ENCODE assay signal across 8 cellular contexts in the genomic region with DNA sequence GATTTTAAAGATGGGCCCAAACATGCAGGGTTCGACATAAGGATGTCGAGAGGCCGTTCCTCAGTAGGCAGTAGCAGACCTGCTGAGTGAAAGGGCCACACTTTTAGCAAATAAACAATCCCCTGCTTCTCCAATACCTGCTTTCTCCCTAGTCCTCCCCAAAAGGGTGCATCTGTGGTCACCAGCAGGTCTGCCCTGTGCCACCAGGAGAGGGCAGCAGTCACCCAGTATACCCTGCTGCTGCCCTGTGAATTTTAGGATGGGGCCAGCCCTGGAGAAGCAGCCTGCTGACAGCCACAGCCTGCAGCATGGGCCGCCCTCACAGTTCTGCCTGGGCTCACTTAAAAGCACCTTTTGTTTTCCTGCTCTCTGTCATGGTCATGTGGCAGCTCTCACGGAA. TPM values are rescaled to one million over a fixed set of nuclear protein-coding genes. Genes with fewer than 3 reads are reported as not detected.
DNase-seq lines count a peak whose midpoint lies in the region; ATAC-seq and TF ChIP-seq lines count a peak whose summit lies in the region.
"Not testable (repeated sequence)": the region's sequence is repeated elsewhere in the genome, so short reads cannot be mapped to it uniquely, and the experiment has no call there.

No MANE protein-coding gene starts in this region.

- H3K9me3 Mint-ChIP-seq in naive B cell: not testable (repeated sequence)

- TF ChIP-seq CTCF in WERI-Rb-1 (IDR thresholded peaks at IDR 0.05; ENCODE audit: low read depth, low read length) (peak; percentile 46; the same call in 1 of the 2 replicates), foreskin fibroblast (IDR thresholded peaks at IDR 0.05; ENCODE audit: low read depth, low read length) (peak; percentile 55)

- H3K36me3 ChIP-seq in WERI-Rb-1: not testable (repeated sequence)

- peak overlapping the region in 1 of 6 donors; percentile 33 for H3K27ac Mint-ChIP-seq in naive B cell

- H3K36me3 Mint-ChIP-seq in naive B cell: not testable (repeated sequence)

- not testable (repeated sequence) for H3K4me1 Mint-ChIP-seq in naive B cell

- DNase-seq in COR-L47 (lab: John Stamatoyannopoulos, UW): peak; percentile 43
- DNase-seq in HK-2 (ENCODE audit: unreplicated experiment): peak; percentile 43
- peak; percentile 18 for DNase-seq in NCI-H526 treated with DMSO at 0.1 percent for 48 hours (lab: John Stamatoyannopoulos, UW)
- peak; percentile 63 for DNase-seq in WERI-Rb-1
- DNase-seq in anterior cingulate cortex (lab: John Stamatoyannopoulos, UW): peak in 32 of 58 donors; percentile 3 to 48 (median 14)
- DNase-seq in foreskin fibroblast: peak; percentile 56 to 82
- peak; percentile 31 for DNase-seq in naive B cell
- DNase-seq in stimulated activated naive CD8-positive, alpha-beta T cell treated with anti-CD3 and anti-CD28 coated beads, Interleukin-15, Interleukin-2, amounts not matched to agents 100 U/mL and 50 U/mL, for 24 hours: peak; percentile 55

- H3K27me3 ChIP-seq in WERI-Rb-1 (ENCODE audit: insufficient read depth, low read depth, severe bottlenecking): not testable (repeated sequence)

- H3K27me3 Mint-ChIP-seq in naive B cell: not testable (repeated sequence)

- H3K4me3 ChIP-seq in WERI-Rb-1 (ENCODE audit: low read depth, low read length); foreskin fibroblast (ENCODE audit: low read depth in 1 of 2, low read length in 2 of 2): not testable (repeated sequence)

- H3K4me3 Mint-ChIP-seq in naive B cell: peak overlapping the region in 1 of 8 donors; percentile 43

- not testable (repeated sequence) for H3K9me3 ChIP-seq in WERI-Rb-1 (ENCODE audit: severe bottlenecking)

- H3K27ac ChIP-seq in WERI-Rb-1: not testable (repeated sequence)

- ATAC-seq in naive B cell (ENCODE audit: low read depth in 2 of 2); stimulated activated naive CD8-positive, alpha-beta T cell treated with anti-CD3 and anti-CD28 coated beads, Interleukin-15, Interleukin-2, amounts not matched to agents 100 U/mL and 50 U/mL, for 24 hours: not testable (repeated sequence)

RNA-seq across cellular contexts. Expression of a gene that starts 47.3 kb away (rescaled TPM):
- polyA plus RNA-seq in naive B cell (ENCODE audit: low read depth in 6 of 6): under 1 TPM in 1 of 6 donors, not detected in 5; 0.19 TPM

Comparison
In these comparisons a context has a peak if more than half of its experiments do, and no peak if none do; other contexts are left out.
1. DNase-seq: peak in every context shown above with its lines; median percentile 69 in foreskin fibroblast; 63 in WERI-Rb-1; 55 in stimulated activated naive CD8-positive, alpha-beta T cell treated with anti-CD3 and anti-CD28 coated beads, Interleukin-15, Interleukin-2, amounts not matched to agents 100 U/mL and 50 U/mL, for 24 hours; 43 in COR-L47; 43 in HK-2; 31 in naive B cell; 18 in NCI-H526 treated with DMSO at 0.1 percent for 48 hours; 14 in anterior cingulate cortex.